ENCODE assay signal across 25 cellular contexts in genomic region chr15:33467146-33467815, GRCh38.
"Had no signal": no experiment of that assay in that cellular context is flagged by ENCODE, and none has a peak within 500 bp of the region (broad histone marks: within the 10 kb centered on the region; RNA-seq: fewer than 3 reads in every experiment).

No MANE protein-coding gene starts in this region.

- H3K4me3 ChIP-seq: K562, SJSA1, SK-N-MC had no signal

- H3K4me1 ChIP-seq: SJSA1 had no signal

- H3K9me3 ChIP-seq: SJSA1 had no signal

- FAIRE-seq: HTR-8/SVneo, K562 had no signal

- ATAC-seq: K562, Panc1, PC-3 had no signal

- H3K27me3 ChIP-seq: SJSA1 had no signal

- H3K27ac ChIP-seq: HL-60, KMS-11, RWPE1, SJSA1, SK-N-MC had no signal

- DNase-seq: Kasumi-1; NCI-H1092 treated with DMSO at 0.1 percent for 48 hours; NCI-H1436; NCI-H187; NCI-H2029; NCI-H2081 treated with DMSO at 0.1 percent for 48 hours; NCI-H2171; NCI-H226; NCI-H446; NCI-H510A; NCI-H524 treated with DMSO at 0.1 percent for 48 hours; NCI-H69; NCI-H774; NK-92 treated with Interleukin-12 subunit alpha and Interleukin-12 subunit beta, amount 100 ng/mL, for 24 hours; PC-3; SHP77 treated with DMSO at 0.1 percent for 48 hours; SW 1271 had no signal

- H3K36me3 ChIP-seq: SJSA1 had no signal

- H3K4me2 ChIP-seq: KMS-11 had no signal

- H3K9ac ChIP-seq: KMS-11 had no signal
